16 cellular contexts compared by ENCODE assay signal in the genomic region with DNA sequence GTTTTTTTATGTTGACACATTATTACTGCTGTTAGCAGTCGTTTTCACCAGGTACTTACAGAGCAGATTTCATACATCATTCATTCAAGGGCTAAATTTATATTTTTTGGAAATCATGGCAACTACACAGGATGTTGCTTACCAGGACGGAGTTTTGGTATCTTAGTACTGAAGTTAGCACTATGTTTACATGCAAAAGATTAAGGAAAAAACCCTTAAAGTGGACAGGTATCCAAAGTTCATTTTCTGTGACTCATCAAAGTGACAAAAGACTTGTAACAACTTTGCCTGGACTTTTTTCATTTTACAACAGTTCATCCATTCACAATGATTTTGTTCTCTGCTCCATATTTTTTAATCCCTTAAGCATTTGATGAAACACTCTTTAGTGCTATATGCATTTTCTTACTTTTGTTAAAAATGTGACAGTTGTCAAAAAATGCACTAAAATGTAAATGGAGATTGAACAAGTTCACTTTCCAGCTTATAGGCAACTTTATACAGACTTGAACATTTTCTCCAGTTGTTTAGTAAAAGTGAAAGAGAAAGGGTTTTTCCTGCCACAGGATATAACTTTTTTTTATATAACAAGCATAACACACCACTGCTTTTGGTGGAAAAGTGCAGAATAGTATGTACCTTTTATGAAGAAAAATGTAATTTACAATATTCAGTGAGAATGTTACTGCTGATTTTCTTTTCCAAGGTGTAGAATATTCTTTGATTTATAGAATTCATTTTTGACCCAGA.
DNase-seq lines count a peak whose midpoint lies in the region; ATAC-seq and TF ChIP-seq lines count a peak whose summit lies in the region.
"Had no signal": no experiment of that assay in that cellular context is flagged by ENCODE, and none has a peak within 500 bp of the region (broad histone marks: within the 10 kb centered on the region; RNA-seq: fewer than 3 reads in every experiment).

No MANE protein-coding gene starts in this region.

- no peaks in the 10 kb centered on the region for H3K9me3 Mint-ChIP-seq in CD4-positive, alpha-beta T cell
- H3K9me3 Mint-ChIP-seq in activated naive CD4-positive, alpha-beta T cell treated with anti-CD3 and anti-CD28 coated beads, Interleukin-2, amount 50 U/mL, for 72 hours = no peaks in the 10 kb centered on the region

- CTCF ChIA-PET in CD4-positive, alpha-beta T cell (lab: Charles Lee) = no interaction called here

- H3K4me3 ChIP-seq in mucosa of descending colon (no peak overlapping the region), lower leg skin (ENCODE audit: low read depth, poor library complexity, severe bottlenecking) (no peak overlapping the region), tibial nerve (no peak overlapping the region)

- DNase-seq in CD4-positive, alpha-beta T cell = no peak
- no peak for DNase-seq in activated naive CD4-positive, alpha-beta T cell treated with anti-CD3 and anti-CD28 coated beads, Interleukin-2, amount 50 U/mL, for 72 hours (ENCODE audit: low spot score in 2 of 2)
- DNase-seq in mucosa of descending colon (no peak), lower leg skin (ENCODE audit: low spot score in 2 of 2) (no peak), NCI-H526 (lab: John Stamatoyannopoulos, UW) (no peak), tibial nerve (ENCODE audit: low spot score in 2 of 2) (no peak), HK-2 (ENCODE audit: unreplicated experiment) (no peak)
- DNase-seq: activated CD8-positive, alpha-beta memory T cell treated with anti-CD3 and anti-CD28 coated beads for 24 hours; islet precursor cell; NCI-H1092 treated with DMSO at 0.1 percent for 48 hours; NCI-H2171 treated with DMSO at 0.1 percent for 48 hours; stimulated activated CD4-positive, alpha-beta T cell treated with anti-CD3 and anti-CD28 coated beads, Interleukin-2, amount 100 ng/mL, for 48 hours; T1000 had no signal

- peak overlapping the region; percentile 53 for H3K4me3 Mint-ChIP-seq in CD4-positive, alpha-beta T cell

- H3K27ac ChIP-seq in CD4-positive, alpha-beta T cell (ENCODE audit: low read depth, low read length) = peak overlapping the region; percentile 7
- no peak overlapping the region for H3K27ac ChIP-seq in tibial nerve
- H3K27ac ChIP-seq: epithelial cell of prostate had no signal

- POLR2A ChIA-PET in CD4-positive, alpha-beta T cell (lab: Charles Lee) = interaction anchor here (0.6 to 4.5 kb wide), 4 partner anchors 101 to 615 kb away, joined by 3 to 23 read pairs (median 3); a partner anchor contains a TSS

- H3K27ac Mint-ChIP-seq in CD4-positive, alpha-beta T cell = peak overlapping the region; percentile 55
- peak overlapping the region; percentile 26 to 32 for H3K27ac Mint-ChIP-seq in activated naive CD4-positive, alpha-beta T cell treated with anti-CD3 and anti-CD28 coated beads, Interleukin-2, amount 50 U/mL, for 72 hours

- no peaks in the 10 kb centered on the region for H3K9me3 ChIP-seq in CD4-positive, alpha-beta T cell (ENCODE audit: control insufficient read depth, low read length)
- H3K9me3 ChIP-seq in mucosa of descending colon (no peaks in the 10 kb centered on the region), tibial nerve (no peaks in the 10 kb centered on the region)

- H3K4me1 Mint-ChIP-seq in CD4-positive, alpha-beta T cell (ENCODE audit: low read depth) = peaks cover 56% of the 10 kb centered on the region

- no peak for TF ChIP-seq POLR2A in lower leg skin (IDR thresholded peaks at IDR 0.05)
- TF ChIP-seq POLR2A in tibial nerve (IDR thresholded peaks at IDR 0.05) = no peak

- 55 to 62% methylated on average over 2 of the region's 2 CpGs for whole genome bisulfite sequencing in lower leg skin, 2 donors
- WGBS in tibial nerve, 2 donors = 66 to 69% methylated on average over 2 of the region's 2 CpGs

- intact Hi-C loops in CD4-positive, alpha-beta T cell (cut with DNase I, micrococcal nuclease) = no loop called here
- intact Hi-C loops in mucosa of descending colon (cut with DNase I, micrococcal nuclease) = no loop called here
- intact Hi-C loops in lower leg skin (cut with DNase I; ENCODE audit: low total_unique reads) = no loop called here

- H3K27me3 Mint-ChIP-seq in CD4-positive, alpha-beta T cell = no peaks in the 10 kb centered on the region

- peak; percentile 49 for ATAC-seq in CD4-positive, alpha-beta T cell (ENCODE audit: poor library complexity)
- ATAC-seq in GM18858 (IDR thresholded peaks at IDR 0.05; ENCODE audit: unreplicated experiment) (peak; percentile 30), mucosa of descending colon (peak; percentile 70)
- peak; percentile 37 to 44 for ATAC-seq in activated naive CD4-positive, alpha-beta T cell treated with anti-CD3 and anti-CD28 coated beads, Interleukin-2, amount 50 U/mL, for 72 hours
- ATAC-seq: Right ventricle myocardium inferior had no signal

- peaks cover 59% of the 10 kb centered on the region for H3K36me3 Mint-ChIP-seq in CD4-positive, alpha-beta T cell (ENCODE audit: low read depth)
- H3K36me3 Mint-ChIP-seq in activated naive CD4-positive, alpha-beta T cell treated with anti-CD3 and anti-CD28 coated beads, Interleukin-2, amount 50 U/mL, for 72 hours = peaks cover 10 to 32% of the 10 kb centered on the region in 2 donors

- TF ChIP-seq EP300 in tibial nerve (IDR thresholded peaks at IDR 0.05) = no peak

- no peak for TF ChIP-seq CTCF in CD4-positive, alpha-beta T cell (IDR thresholded peaks at IDR 0.05)
- TF ChIP-seq CTCF in mucosa of descending colon (IDR thresholded peaks at IDR 0.05) = no peak
- TF ChIP-seq CTCF in lower leg skin (IDR thresholded peaks at IDR 0.05) = no peak
- no peak for TF ChIP-seq CTCF in tibial nerve (IDR thresholded peaks at IDR 0.05)

- H3K36me3 ChIP-seq in mucosa of descending colon (ENCODE audit: low read depth) (no peaks in the 10 kb centered on the region), tibial nerve (peaks cover 0 to 20% (median 0%) of the 10 kb centered on the region in 3 donors)

- no peaks in the 10 kb centered on the region for H3K27me3 ChIP-seq in CD4-positive, alpha-beta T cell (ENCODE audit: control insufficient read depth, insufficient read depth, low read length)
- no peaks in the 10 kb centered on the region for H3K27me3 ChIP-seq in tibial nerve

- peaks cover 10% of the 10 kb centered on the region for H3K4me1 ChIP-seq in mucosa of descending colon (ENCODE audit: low read depth)
- peaks cover 0 to 6% (median 0%) of the 10 kb centered on the region in 4 donors for H3K4me1 ChIP-seq in tibial nerve
